ENCODE assay signal across 10 cellular contexts in the genomic region with DNA sequence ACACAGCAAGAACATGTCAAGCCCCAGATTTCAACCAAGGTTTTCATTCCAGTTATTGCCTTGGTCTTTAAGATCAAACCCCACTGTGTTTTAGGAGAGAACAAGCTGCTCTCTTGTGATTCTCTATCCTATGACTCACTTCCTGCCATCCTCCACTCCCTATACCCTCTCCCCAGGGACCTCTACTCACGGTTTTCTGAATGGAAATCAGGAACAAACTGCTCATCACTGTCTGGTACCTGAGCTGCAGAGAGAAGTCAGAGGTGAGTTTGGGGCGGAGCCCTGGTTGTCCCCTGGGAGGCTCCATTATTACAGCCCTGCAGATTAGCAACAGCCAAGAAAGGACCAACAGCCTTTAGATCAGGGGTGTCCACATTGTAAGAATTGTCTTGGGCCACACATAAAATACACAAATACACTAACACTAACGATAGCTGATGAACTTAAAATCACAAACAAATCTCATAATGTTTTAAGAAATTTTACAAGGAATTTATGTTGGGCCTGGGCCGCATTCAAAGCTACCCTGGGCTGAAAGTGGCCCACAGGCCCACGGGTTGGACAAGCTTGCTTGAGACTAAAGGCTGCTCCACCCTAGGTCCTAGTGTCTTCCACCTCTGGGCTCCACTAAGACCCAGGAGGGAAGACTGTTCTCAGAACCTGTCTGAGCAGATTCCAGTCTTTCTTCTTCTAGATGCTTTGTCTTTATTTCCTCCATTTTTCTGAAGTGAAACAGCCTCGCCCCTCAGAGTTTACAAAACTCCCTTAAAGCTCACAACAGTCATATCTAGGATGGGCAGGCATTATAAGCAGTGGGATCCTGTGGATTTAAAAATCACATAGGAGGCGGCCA. TPM values are rescaled to one million over a fixed set of nuclear protein-coding genes. Genes with fewer than 3 reads are reported as not detected.
DNase-seq lines count a peak whose midpoint lies in the region; ATAC-seq and TF ChIP-seq lines count a peak whose summit lies in the region.
"Had no signal": no experiment of that assay in that cellular context is flagged by ENCODE, and none has a peak within 500 bp of the region (broad histone marks: within the 10 kb centered on the region; RNA-seq: fewer than 3 reads in every experiment).

No MANE protein-coding gene starts in this region.

- H3K4me1 ChIP-seq in SJCRH30 (peaks cover 20% of the 10 kb centered on the region), uterus (no peaks in the 10 kb centered on the region)

- H3K27me3 Mint-ChIP-seq in stimulated activated naive CD8-positive, alpha-beta T cell treated with anti-CD3 and anti-CD28 coated beads, Interleukin-15, amount 100 ng/mL, for 72 hours, result no peaks in the 10 kb centered on the region
- H3K27me3 Mint-ChIP-seq: CD4-positive, alpha-beta memory T cell had no signal

- H3K27me3 ChIP-seq in SJCRH30, result no peaks in the 10 kb centered on the region
- H3K27me3 ChIP-seq in uterus, result no peaks in the 10 kb centered on the region

- H3K27ac ChIP-seq in SJCRH30 (peak overlapping the region; percentile 26; the same call in 1 of the 2 replicates), uterus (no peak overlapping the region)

- no peaks in the 10 kb centered on the region for H3K9me3 Mint-ChIP-seq in stimulated activated naive CD8-positive, alpha-beta T cell treated with anti-CD3 and anti-CD28 coated beads, Interleukin-15, amount 100 ng/mL, for 72 hours

- no peak for TF ChIP-seq POLR2A in uterus (IDR thresholded peaks at IDR 0.05)

- peaks cover 9% of the 10 kb centered on the region for H3K4me1 Mint-ChIP-seq in stimulated activated naive CD8-positive, alpha-beta T cell treated with anti-CD3 and anti-CD28 coated beads, Interleukin-15, amount 100 ng/mL, for 72 hours
- H3K4me1 Mint-ChIP-seq: CD4-positive, alpha-beta memory T cell had no signal

- no peak overlapping the region for H3K4me3 Mint-ChIP-seq in stimulated activated naive CD8-positive, alpha-beta T cell treated with anti-CD3 and anti-CD28 coated beads, Interleukin-15, amount 100 ng/mL, for 72 hours
- H3K4me3 Mint-ChIP-seq: CD4-positive, alpha-beta memory T cell had no signal

- H3K9me3 ChIP-seq in SJCRH30 (replicated peaks) (no peaks in the 10 kb centered on the region), uterus (no peaks in the 10 kb centered on the region)

- no peak overlapping the region for H3K27ac Mint-ChIP-seq in stimulated activated naive CD8-positive, alpha-beta T cell treated with anti-CD3 and anti-CD28 coated beads, Interleukin-15, amount 100 ng/mL, for 72 hours
- H3K27ac Mint-ChIP-seq: CD4-positive, alpha-beta memory T cell had no signal

- no peak for DNase-seq in stimulated activated naive CD8-positive, alpha-beta T cell treated with anti-CD3 and anti-CD28 coated beads, Interleukin-15, Interleukin-2, amounts not matched to agents 100 U/mL and 50 U/mL, for 24 hours
- DNase-seq in stimulated activated naive CD8-positive, alpha-beta T cell treated with anti-CD3 and anti-CD28 coated beads, Interleukin-15, amount 100 ng/mL, for 72 hours, result no peak
- peak; percentile 57 to 62 for DNase-seq in SJCRH30
- peak; percentile 68 for DNase-seq in fibroblast of pulmonary artery (ENCODE audit: low read depth)
- no peak for DNase-seq in activated CD4-positive, alpha-beta T cell treated with anti-CD3 and anti-CD28 coated beads, Interleukin-2, amount 50 U/mL, for 1 hour
- no peak for DNase-seq in uterus
- no peak for DNase-seq in activated CD4-positive, alpha-beta T cell treated with anti-CD3 and anti-CD28 coated beads, Interleukin-2, amount 50 U/mL, for 4 hours
- DNase-seq in OCI-M2 (lab: John Stamatoyannopoulos, UW; ENCODE audit: unreplicated experiment), result no peak
- DNase-seq: CD4-positive, alpha-beta memory T cell had no signal

- TF ChIP-seq CTCF in fibroblast of pulmonary artery (IDR thresholded peaks at IDR 0.05; ENCODE audit: low read length, missing control alignments) (no peak), uterus (IDR thresholded peaks at IDR 0.05) (no peak)

- intact Hi-C loops in uterus (cut with DNase I; ENCODE audit: low total_unique reads), result no loop called here

- no peaks in the 10 kb centered on the region for H3K36me3 ChIP-seq in SJCRH30
- H3K36me3 ChIP-seq in uterus, result no peaks in the 10 kb centered on the region

- peak; percentile 58 for ATAC-seq in stimulated activated naive CD8-positive, alpha-beta T cell treated with anti-CD3 and anti-CD28 coated beads, Interleukin-15, Interleukin-2, amounts not matched to agents 100 U/mL and 50 U/mL, for 24 hours
- no peak for ATAC-seq in stimulated activated naive CD8-positive, alpha-beta T cell treated with anti-CD3 and anti-CD28 coated beads, Interleukin-15, amount 100 ng/mL, for 72 hours
- ATAC-seq: Right ventricle myocardium inferior had no signal

- H3K4me3 ChIP-seq in SJCRH30 (no peak overlapping the region), fibroblast of pulmonary artery (replicated peaks; ENCODE audit: low read depth, low read length) (no peak overlapping the region), uterus (no peak overlapping the region)

RNA-seq across cellular contexts. Expression of gene ETV4, which starts 9.7 kb away (rescaled TPM):
- total RNA-seq in SJCRH30 (2014; rRNA removed; shearing (Covaris generic)), result 70.0 and 70.4 TPM in 2 replicates
- 1 to 10 TPM in 2 of 4 donors, under 1 TPM in 1, not detected in 1; 0.51 to 2.8 (median 2.1) TPM for total RNA-seq in uterus
- total RNA-seq: CD4-positive, alpha-beta memory T cell had no signal

RNA-seq across cellular contexts. Expression of gene DHX8, which starts 52.7 kb away (rescaled TPM):
- 54.3 and 56.2 TPM in 2 replicates for total RNA-seq in SJCRH30 (2014; rRNA removed; shearing (Covaris generic))
- 10 to 100 TPM in 3 of 4 donors, 1 to 10 TPM in 1; 8.5 to 54.6 (median 32.0) TPM for total RNA-seq in uterus

Comparison
In these comparisons a context has a peak if more than half of its experiments do, and no peak if none do; other contexts are left out.
1. DNase-seq: peak in SJCRH30 (2 of 2) and fibroblast of pulmonary artery (single experiment); none in stimulated activated naive CD8-positive, alpha-beta T cell treated with anti-CD3 and anti-CD28 coated beads, Interleukin-15, Interleukin-2, amounts not matched to agents 100 U/mL and 50 U/mL, for 24 hours (single experiment), stimulated activated naive CD8-positive, alpha-beta T cell treated with anti-CD3 and anti-CD28 coated beads, Interleukin-15, amount 100 ng/mL, for 72 hours (0 of 2), activated CD4-positive, alpha-beta T cell treated with anti-CD3 and anti-CD28 coated beads, Interleukin-2, amount 50 U/mL, for 1 hour (single experiment), uterus (0 of 2), activated CD4-positive, alpha-beta T cell treated with anti-CD3 and anti-CD28 coated beads, Interleukin-2, amount 50 U/mL, for 4 hours (0 of 2) and OCI-M2 (single experiment).
2. RNA of gene ETV4, which starts 9.7 kb away (total RNA-seq): 70.0 to 70.4 TPM in SJCRH30; 0.51 to 2.8 TPM in uterus; every median in the first group is over 10 times any median in the second.